In the genomic region with DNA sequence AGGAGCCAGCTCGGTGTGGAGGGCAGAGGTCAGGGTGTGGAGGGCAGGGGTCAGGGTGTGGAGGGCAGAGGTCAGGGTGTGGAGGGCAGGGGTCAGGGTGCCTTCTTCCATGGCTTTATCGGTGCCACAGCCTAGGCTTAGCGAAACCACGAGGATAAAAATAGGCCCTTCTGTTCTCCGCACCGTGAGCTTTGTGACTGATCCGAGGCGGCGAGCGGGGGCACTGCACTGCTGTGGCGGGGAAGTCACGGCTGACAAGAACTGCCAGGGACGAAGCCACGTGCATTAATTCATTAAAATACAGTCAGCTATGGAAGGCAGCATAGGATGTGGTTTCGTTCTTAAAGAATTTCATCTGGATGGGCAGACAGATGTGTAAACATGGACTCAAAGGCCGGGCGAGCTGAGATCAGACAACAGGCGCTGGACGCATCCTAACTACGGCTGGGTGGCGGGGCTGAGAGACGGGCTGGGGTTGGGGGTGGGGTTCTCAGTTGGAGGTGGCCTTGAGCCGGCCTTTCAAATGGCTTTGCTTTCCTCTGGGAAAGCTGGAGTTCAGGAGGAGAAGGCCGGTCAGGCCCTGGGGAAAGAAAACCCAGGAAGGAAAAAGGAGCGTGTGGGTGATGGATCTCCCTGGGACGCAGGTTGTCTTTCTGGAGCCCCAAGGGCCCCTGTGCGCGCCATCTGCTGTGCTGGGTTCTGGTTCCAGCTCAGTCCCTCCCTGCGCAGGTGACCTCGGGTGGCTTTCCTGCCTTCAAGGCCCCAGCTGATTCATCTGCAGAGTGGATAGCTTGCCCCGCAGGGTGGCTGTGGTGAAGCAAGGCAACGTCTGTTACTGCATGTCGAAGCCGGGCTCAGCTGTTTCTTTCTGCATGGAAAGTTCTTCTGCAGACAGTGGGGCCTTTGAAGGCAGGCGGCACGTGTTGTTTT, we compare ENCODE assay signal across 12 cellular contexts. TPM values are rescaled to one million over a fixed set of nuclear protein-coding genes. Genes with fewer than 3 reads are reported as not detected.
DNase-seq lines count a peak whose midpoint lies in the region; ATAC-seq and TF ChIP-seq lines count a peak whose summit lies in the region.
"Had no signal": no experiment of that assay in that cellular context is flagged by ENCODE, and none has a peak within 500 bp of the region (broad histone marks: within the 10 kb centered on the region; RNA-seq: fewer than 3 reads in every experiment).

No MANE protein-coding gene starts in this region.

- peaks cover 73 to 100% (median 100%) of the 10 kb centered on the region in 10 experiments for H3K4me1 ChIP-seq in BLaER1 treated with 17β-estradiol and CSF1 and Interleukin-3, amounts not matched to agents 10 nM and 100 nM
- peaks cover 15% of the 10 kb centered on the region for H3K4me1 ChIP-seq in mesenchymal stem cell (ENCODE audit: control insufficient read depth, insufficient read depth, low read depth, low read length)

- no peaks in the 10 kb centered on the region for H3K36me3 ChIP-seq in BLaER1 treated with 17β-estradiol and CSF1 and Interleukin-3, amounts not matched to agents 10 nM and 100 nM
- no peaks in the 10 kb centered on the region for H3K36me3 ChIP-seq in mesenchymal stem cell (ENCODE audit: control insufficient read depth in 1 of 2, insufficient read depth in 2 of 2, low read depth in 1 of 2, low read length in 2 of 2)

- H3K9ac ChIP-seq in BLaER1 treated with 17β-estradiol and CSF1 and Interleukin-3, amounts not matched to agents 10 nM and 100 nM: peak overlapping the region in 8 of 11 experiments; percentile 10 to 77 (median 52); a peak in 15 of 22 replicates
- no peak overlapping the region for H3K9ac ChIP-seq in mesenchymal stem cell (ENCODE audit: low read length)

- peak overlapping the region; percentile 56 for H4K8ac ChIP-seq in mesenchymal stem cell (ENCODE audit: low read length)

- no peak overlapping the region for H2AK5ac ChIP-seq in mesenchymal stem cell (ENCODE audit: low read length, severe bottlenecking)

- H3K27ac ChIP-seq in BLaER1 treated with 17β-estradiol and CSF1 and Interleukin-3, amounts not matched to agents 10 nM and 100 nM: peak overlapping the region in 7 of 11 experiments; percentile 18 to 89 (median 83); a peak in 15 of 22 replicates
- H3K27ac ChIP-seq in mesenchymal stem cell (ENCODE audit: low read length, poor library complexity, severe bottlenecking): no peak overlapping the region

- H3K18ac ChIP-seq in mesenchymal stem cell (ENCODE audit: low read depth in 1 of 2, low read length in 2 of 2): peak overlapping the region in 1 of 2 experiments; percentile 37

- H3K4me3 ChIP-seq in BLaER1 treated with 17β-estradiol and CSF1 and Interleukin-3, amounts not matched to agents 10 nM and 100 nM: peak overlapping the region in 2 of 10 experiments; percentile 12; a peak in 1 of 20 replicates
- no peak overlapping the region for H3K4me3 ChIP-seq in astrocyte of the spinal cord (ENCODE audit: low read depth, low read length)
- no peak overlapping the region for H3K4me3 ChIP-seq in mesenchymal stem cell (ENCODE audit: insufficient read depth in 1 of 2, low read depth in 1 of 2, low read length in 2 of 2)

- peak overlapping the region in 1 of 2 experiments; percentile 60 for H3K4ac ChIP-seq in mesenchymal stem cell (ENCODE audit: low read depth in 1 of 2, low read length in 2 of 2)

- TF ChIP-seq CTCF in astrocyte of the spinal cord (IDR thresholded peaks at IDR 0.05; ENCODE audit: low read depth, low read length) (peak; percentile 54), omental fat pad (IDR thresholded peaks at IDR 0.05) (no peak)

- ATAC-seq in HG03442 (IDR thresholded peaks at IDR 0.05; ENCODE audit: unreplicated experiment) (peak; percentile 32), omental fat pad (ENCODE audit: low FRiP score) (no peak), HG02610 (IDR thresholded peaks at IDR 0.05; ENCODE audit: unreplicated experiment) (no peak), GM18517 (IDR thresholded peaks at IDR 0.05; ENCODE audit: unreplicated experiment) (no peak)
- ATAC-seq: CD8-positive, alpha-beta T cell had no signal

- H4K91ac ChIP-seq in mesenchymal stem cell (ENCODE audit: low read length): peak overlapping the region; percentile 57

- H3K23ac ChIP-seq in mesenchymal stem cell (ENCODE audit: low read length in 2 of 2): no peak overlapping the region

- H2BK12ac ChIP-seq in mesenchymal stem cell (ENCODE audit: low read length in 2 of 2): peak overlapping the region in 1 of 2 experiments; percentile 45

- H3K14ac ChIP-seq in mesenchymal stem cell (ENCODE audit: low read length in 2 of 2): no peak overlapping the region

- in situ Hi-C loops in astrocyte of the spinal cord (cut with HindIII; ENCODE audit: low sequenced_read_pairs): no loop called here

- no peak overlapping the region for H2AFZ ChIP-seq in mesenchymal stem cell (ENCODE audit: low read depth, low read length)

- peak; percentile 49 for DNase-seq in astrocyte of the spinal cord (ENCODE audit: low read depth, low spot score)
- DNase-seq in mesenchymal stem cell: peak; percentile 59
- no peak for DNase-seq in HT-29 (ENCODE audit: low spot score)
- DNase-seq in omental fat pad (ENCODE audit: low spot score): no peak
- DNase-seq: activated naive CD8-positive, alpha-beta T cell treated with anti-CD3 and anti-CD28 coated beads, Interleukin-2, amount 10 ng/mL, durations not matched to agents 7 days and 5 days; CD8-positive, alpha-beta T cell; NCI-H1048 had no signal

- peaks cover 0 to 38% (median 0%) of the 10 kb centered on the region in 11 experiments; a peak in 8 of 22 replicates for H3K27me3 ChIP-seq in BLaER1 treated with 17β-estradiol and CSF1 and Interleukin-3, amounts not matched to agents 10 nM and 100 nM
- H3K27me3 ChIP-seq in mesenchymal stem cell (ENCODE audit: control insufficient read depth in 1 of 2, insufficient read depth in 1 of 2, low read length in 2 of 2): peaks cover 10 to 31% of the 10 kb centered on the region in 2 experiments

- H2BK5ac ChIP-seq in mesenchymal stem cell (ENCODE audit: low read depth, low read length, poor library complexity, severe bottlenecking): no peak overlapping the region

- H3K79me1 ChIP-seq in mesenchymal stem cell (replicated peaks; ENCODE audit: low read length, poor library complexity, severe bottlenecking): no peaks in the 10 kb centered on the region

- H4K20me1 ChIP-seq in BLaER1 treated with 17β-estradiol and CSF1 and Interleukin-3, amounts not matched to agents 10 nM and 100 nM: peaks cover 0 to 5% (median 0%) of the 10 kb centered on the region in 11 experiments; a peak in 1 of 22 replicates

- no peak overlapping the region for H2BK15ac ChIP-seq in mesenchymal stem cell (ENCODE audit: low read depth, poor library complexity, severe bottlenecking)

- peak overlapping the region; percentile 71 to 94 (median 76) for H3K4me2 ChIP-seq in BLaER1 treated with 17β-estradiol and CSF1 and Interleukin-3, amounts not matched to agents 10 nM and 100 nM
- H3K4me2 ChIP-seq in mesenchymal stem cell (ENCODE audit: low read length, poor library complexity, severe bottlenecking): no peak overlapping the region

- no peak overlapping the region for H2BK120ac ChIP-seq in mesenchymal stem cell (ENCODE audit: low read depth, low read length)

- H3K9me3 ChIP-seq in BLaER1 treated with 17β-estradiol and CSF1 and Interleukin-3, amounts not matched to agents 10 nM and 100 nM (replicated peaks in 1 of 11): peaks cover 0 to 9% (median 5%) of the 10 kb centered on the region in 11 experiments; a peak in 11 of 22 replicates
- H3K9me3 ChIP-seq in mesenchymal stem cell (ENCODE audit: control insufficient read depth, low read length): peaks cover 3% of the 10 kb centered on the region

- 67% methylated on average over 35 of the region's 36 CpGs for WGBS in mesenchymal stem cell

RNA-seq across cellular contexts. Expression of a gene that starts 1.0 kb away (rescaled TPM):
- 0.11 TPM for polyA plus RNA-seq in mesenchymal stem cell (2013, experiment 1 of 2)
- polyA plus RNA-seq in mesenchymal stem cell (2013, experiment 2 of 2): 0.10 TPM
- not detected in 2 replicates for total RNA-seq in HT-29 (2014; rRNA removed; shearing (Covaris generic))
- total RNA-seq in omental fat pad: not detected
- total RNA-seq: activated naive CD8-positive, alpha-beta T cell treated with anti-CD3 and anti-CD28 coated beads, Interleukin-2, amount 10 ng/mL, durations not matched to agents 7 days and 5 days; CD8-positive, alpha-beta T cell had no signal

RNA-seq across cellular contexts. Expression of a gene that starts 46.3 kb away (rescaled TPM):
- not detected for polyA plus RNA-seq in mesenchymal stem cell (2013, experiment 1 of 2)
- polyA plus RNA-seq in mesenchymal stem cell (2013, experiment 2 of 2): not detected
- not detected in 2 replicates for total RNA-seq in HT-29 (2014; rRNA removed; shearing (Covaris generic))
- 1 to 10 TPM in 1 of 4 donors, under 1 TPM in 1, not detected in 2; 0.31 to 1.4 TPM for total RNA-seq in omental fat pad
- total RNA-seq: activated naive CD8-positive, alpha-beta T cell treated with anti-CD3 and anti-CD28 coated beads, Interleukin-2, amount 10 ng/mL, durations not matched to agents 7 days and 5 days; CD8-positive, alpha-beta T cell; kidney epithelial cell had no signal

Comparison
In these comparisons a context has a peak if more than half of its experiments do, and no peak if none do; other contexts are left out.
1. DNase-seq: peak in astrocyte of the spinal cord (single experiment) and mesenchymal stem cell (single experiment); none in HT-29 (single experiment) and omental fat pad (single experiment).